In genomic region chr10:78535716-78536218, GRCh38 we compare ENCODE assay signal across 27 cellular contexts.
DNase-seq lines count a peak whose midpoint lies in the region; ATAC-seq, FAIRE-seq and TF ChIP-seq lines count a peak whose summit lies in the region.
"Had no signal": no experiment of that assay in that cellular context is flagged by ENCODE, and none has a peak within 500 bp of the region (broad histone marks: within the 10 kb centered on the region; RNA-seq: fewer than 3 reads in every experiment).

No MANE protein-coding gene starts in this region.

- CTCF ChIA-PET in K562 (lab: Yijun Ruan, JAX; ENCODE audit: low intra/inter-chr PET ratio), result no interaction called here

- no peaks in the 10 kb centered on the region for H3K36me3 Mint-ChIP-seq in natural killer cell
- H3K36me3 Mint-ChIP-seq: IgD-negative memory B cell had no signal

- H3K4me3 ChIP-seq in K562, result no peak overlapping the region
- no peak overlapping the region for H3K4me3 ChIP-seq in right lobe of liver
- no peak overlapping the region for H3K4me3 ChIP-seq in brain microvascular endothelial cell (ENCODE audit: low read depth, low read length)
- H3K4me3 ChIP-seq: BLaER1 treated with 17β-estradiol and CSF1 and Interleukin-3, amounts not matched to agents 10 nM and 100 nM; HAP-1 had no signal

- H3K27me3 Mint-ChIP-seq in stimulated activated naive CD8-positive, alpha-beta T cell treated with anti-CD3 and anti-CD28 coated beads, Interleukin-15, amount 100 ng/mL, for 72 hours, result peaks cover 16% of the 10 kb centered on the region
- H3K27me3 Mint-ChIP-seq in natural killer cell (ENCODE audit: low read depth in 2 of 2), result peaks cover 5 to 6% of the 10 kb centered on the region in 2 donors

- no peak for TF ChIP-seq EP300 in K562 (IDR thresholded peaks at IDR 0.05; ENCODE audit: low read length)

- no peak for TF ChIP-seq RAD21 in K562 (CRISPR knock-in tag; conservative IDR thresholded peaks at IDR 0.05 in 1 of 2, IDR thresholded peaks at IDR 0.05 in 1 of 2)

- H3K27ac ChIP-seq in K562 (ENCODE audit: extremely low read depth, low read depth, low read length) (no peak overlapping the region), right lobe of liver (no peak overlapping the region), brain microvascular endothelial cell (no peak overlapping the region)
- H3K27ac ChIP-seq: BLaER1 treated with 17β-estradiol and CSF1 and Interleukin-3, amounts not matched to agents 10 nM and 100 nM; RWPE1 had no signal

- in situ Hi-C loops in K562 (cut with MboI), result no loop called here
- in situ Hi-C loops in brain microvascular endothelial cell (cut with HindIII; ENCODE audit: low pct_ligation_motif_present, low sequenced_read_pairs), result no loop called here
- in situ Hi-C loops in GM13977 (cut with MboI; ENCODE audit: low pct_unique_long_range_greater_than_20kb, low sequenced_read_pairs, unreplicated experiment), result no loop called here

- TF ChIP-seq CTCF in K562 (IDR thresholded peaks at IDR 0.05 in 2 of 3, conservative IDR thresholded peaks at IDR 0.05 in 1 of 3; ENCODE audit: insufficient read depth in 2 of 3, low read depth in 1 of 3, low read length in 3 of 3) (no peak), right lobe of liver (IDR thresholded peaks at IDR 0.05) (no peak), brain microvascular endothelial cell (IDR thresholded peaks at IDR 0.05; ENCODE audit: low read depth, low read length, missing control alignments) (no peak), natural killer cell (IDR thresholded peaks at IDR 0.05) (no peak), GM13977 (IDR thresholded peaks at IDR 0.05; ENCODE audit: extremely low read depth, insufficient read depth, missing control alignments) (no peak)

- no peak overlapping the region for H2AFZ ChIP-seq in K562 (ENCODE audit: low read depth, low read length)

- DNase-seq in stimulated activated naive CD8-positive, alpha-beta T cell treated with anti-CD3 and anti-CD28 coated beads, Interleukin-15, Interleukin-2, amounts not matched to agents 100 U/mL and 50 U/mL, for 24 hours, result no peak
- DNase-seq in stimulated activated naive CD8-positive, alpha-beta T cell treated with anti-CD3 and anti-CD28 coated beads, Interleukin-15, amount 100 ng/mL, for 72 hours, result no peak
- DNase-seq in K562 (ENCODE audit: extremely low read depth in 1 of 4, low spot score in 3 of 4) (no peak), right lobe of liver (no peak), brain microvascular endothelial cell (no peak), natural killer cell (no peak), GM13977 (ENCODE audit: low spot score) (no peak), SHP77 (lab: John Stamatoyannopoulos, UW) (no peak)
- DNase-seq: AML-193; CD4-positive, alpha-beta T cell; DMS53; GOT3; NCI-H1092; NCI-H1417 treated with DMSO at 0.1 percent for 48 hours; NCI-H1694 treated with DMSO at 0.1 percent for 48 hours; NCI-H2081; NCI-H2227 treated with DMSO at 0.1 percent for 48 hours; NCI-H510A; NCI-H69; SHP77 treated with DMSO at 0.1 percent for 48 hours had no signal

- peaks cover 6% of the 10 kb centered on the region for H3K4me1 Mint-ChIP-seq in stimulated activated naive CD8-positive, alpha-beta T cell treated with anti-CD3 and anti-CD28 coated beads, Interleukin-15, amount 100 ng/mL, for 72 hours
- H3K4me1 Mint-ChIP-seq in natural killer cell, result no peaks in the 10 kb centered on the region
- H3K4me1 Mint-ChIP-seq: IgD-negative memory B cell had no signal

- no peak overlapping the region for H3K4me2 ChIP-seq in K562 (ENCODE audit: insufficient read depth, low read length)
- H3K4me2 ChIP-seq: BLaER1 treated with 17β-estradiol and CSF1 and Interleukin-3, amounts not matched to agents 10 nM and 100 nM had no signal

- no peaks in the 10 kb centered on the region for H3K79me2 ChIP-seq in K562 (ENCODE audit: control insufficient read depth, insufficient read depth, low read length)

- ATAC-seq in stimulated activated naive CD8-positive, alpha-beta T cell treated with anti-CD3 and anti-CD28 coated beads, Interleukin-15, Interleukin-2, amounts not matched to agents 100 U/mL and 50 U/mL, for 24 hours, result peak; percentile 48
- ATAC-seq in stimulated activated naive CD8-positive, alpha-beta T cell treated with anti-CD3 and anti-CD28 coated beads, Interleukin-15, amount 100 ng/mL, for 72 hours, result no peak
- ATAC-seq in K562 (no peak), right lobe of liver (peak; percentile 16 to 61 (median 50)), natural killer cell (no peak)
- ATAC-seq: Panc1 had no signal

- H3K36me3 ChIP-seq in K562 (ENCODE audit: control insufficient read depth, insufficient read depth, low read length) (no peaks in the 10 kb centered on the region), right lobe of liver (no peaks in the 10 kb centered on the region), brain microvascular endothelial cell (replicated peaks) (no peaks in the 10 kb centered on the region)
- H3K36me3 ChIP-seq: BLaER1 treated with 17β-estradiol and CSF1 and Interleukin-3, amounts not matched to agents 10 nM and 100 nM; HAP-1 had no signal

- H3K27me3 ChIP-seq in K562 (ENCODE audit: control insufficient read depth in 2 of 2, insufficient read depth in 2 of 2, low read length in 2 of 2), result peaks cover 0 to 15% of the 10 kb centered on the region in 2 experiments; a peak in 1 of 5 replicates
- H3K27me3 ChIP-seq in right lobe of liver, result no peaks in the 10 kb centered on the region
- H3K27me3 ChIP-seq in brain microvascular endothelial cell (replicated peaks), result peaks cover 2% of the 10 kb centered on the region
- H3K27me3 ChIP-seq: BLaER1 treated with 17β-estradiol and CSF1 and Interleukin-3, amounts not matched to agents 10 nM and 100 nM had no signal

- H3K4me1 ChIP-seq in K562 (replicated peaks in 1 of 2; ENCODE audit: control insufficient read depth in 2 of 2, insufficient read depth in 2 of 2, low read length in 2 of 2) (no peaks in the 10 kb centered on the region), right lobe of liver (peaks cover 0 to 25% (median 9%) of the 10 kb centered on the region in 4 donors)
- H3K4me1 ChIP-seq: HAP-1 had no signal

- H4K20me1 ChIP-seq in K562 (replicated peaks; ENCODE audit: control insufficient read depth, insufficient read depth, low read length), result peaks cover 6% of the 10 kb centered on the region; the same call in 1 of the 2 replicates
- H4K20me1 ChIP-seq: BLaER1 treated with 17β-estradiol and CSF1 and Interleukin-3, amounts not matched to agents 10 nM and 100 nM had no signal

- no peak overlapping the region for H3K9ac ChIP-seq in K562 (ENCODE audit: insufficient read depth in 1 of 2, low read depth in 2 of 2, low read length in 2 of 2)
- H3K9ac ChIP-seq: BLaER1 treated with 17β-estradiol and CSF1 and Interleukin-3, amounts not matched to agents 10 nM and 100 nM had no signal

- H3K4me3 Mint-ChIP-seq in stimulated activated naive CD8-positive, alpha-beta T cell treated with anti-CD3 and anti-CD28 coated beads, Interleukin-15, amount 100 ng/mL, for 72 hours, result no peak overlapping the region
- H3K4me3 Mint-ChIP-seq in natural killer cell, result no peak overlapping the region
- H3K4me3 Mint-ChIP-seq: CD4-positive, alpha-beta T cell; IgD-negative memory B cell had no signal

- TF ChIP-seq POLR2A in K562 (conservative IDR thresholded peaks at IDR 0.05) (no peak), right lobe of liver (IDR thresholded peaks at IDR 0.05) (no peak)

- no peak for FAIRE-seq in K562 (lab: Jason Lieb, UNC)
- FAIRE-seq: A204.1, G401.6 had no signal

- intact Hi-C loops in K562 (cut with micrococcal nuclease), result no loop called here
- intact Hi-C loops in right lobe of liver (cut with DNase I), result no loop called here
- intact Hi-C loops in natural killer cell (cut with micrococcal nuclease), result no loop called here

- no TSS peak for BruUV-seq in K562 (replicated peaks; lab: Mats Ljungman, UMichigan)

- POLR2A ChIA-PET in K562 (lab: Yijun Ruan, JAX), result interaction anchor here (0.7 to 1.2 kb wide), 2 partner anchors 11 to 1883 kb away, joined by 3 to 5 read pairs; no protein-coding TSS in a partner anchor

- no peaks in the 10 kb centered on the region for H3K9me1 ChIP-seq in K562 (ENCODE audit: control insufficient read depth, insufficient read depth, low read length)

- WGBS in K562 (ENCODE audit: insufficient coverage, low coverage, missing lambda C conversion rate), result 0% methylated on average over 4 of the region's 4 CpGs
- WGBS in right lobe of liver (ENCODE audit: insufficient coverage, low coverage, low lambda C conversion rate, missing lambda C conversion rate), result 17% methylated on average over 2 of the region's 4 CpGs

- no peaks in the 10 kb centered on the region for H3K9me3 Mint-ChIP-seq in stimulated activated naive CD8-positive, alpha-beta T cell treated with anti-CD3 and anti-CD28 coated beads, Interleukin-15, amount 100 ng/mL, for 72 hours
- H3K9me3 Mint-ChIP-seq in natural killer cell, result no peaks in the 10 kb centered on the region
- H3K9me3 Mint-ChIP-seq: CD4-positive, alpha-beta T cell; IgD-negative memory B cell had no signal

- H3K27ac Mint-ChIP-seq in stimulated activated naive CD8-positive, alpha-beta T cell treated with anti-CD3 and anti-CD28 coated beads, Interleukin-15, amount 100 ng/mL, for 72 hours, result no peak overlapping the region
- H3K27ac Mint-ChIP-seq in natural killer cell, result no peak overlapping the region
- H3K27ac Mint-ChIP-seq: CD4-positive, alpha-beta T cell; IgD-negative memory B cell had no signal

- H3K9me3 ChIP-seq in K562 (replicated peaks; ENCODE audit: control insufficient read depth, insufficient read depth, low read depth, low read length) (no peaks in the 10 kb centered on the region), right lobe of liver (no peaks in the 10 kb centered on the region)
- H3K9me3 ChIP-seq: HAP-1 had no signal

TF ChIP-seq in K562, 482 proteins besides CTCF, POLR2A, EP300 and RAD21:
- TF ChIP-seq MEIS2 (IDR thresholded peaks at IDR 0.05; ENCODE audit: partially characterized antibody) (peak; percentile 8), ZBTB9 (CRISPR knock-in tag; IDR thresholded peaks at IDR 0.05) (no peak)

Comparison
In these comparisons a context has a peak if more than half of its experiments do, and no peak if none do; other contexts are left out.
1. ATAC-seq: peak in stimulated activated naive CD8-positive, alpha-beta T cell treated with anti-CD3 and anti-CD28 coated beads, Interleukin-15, Interleukin-2, amounts not matched to agents 100 U/mL and 50 U/mL, for 24 hours (single experiment) and right lobe of liver (4 of 4); none in stimulated activated naive CD8-positive, alpha-beta T cell treated with anti-CD3 and anti-CD28 coated beads, Interleukin-15, amount 100 ng/mL, for 72 hours (single experiment), K562 (single experiment) and natural killer cell (0 of 3).